23 cellular contexts compared by ENCODE assay signal in genomic region chr1:37628026-37628556, GRCh38. TPM values are rescaled to one million over a fixed set of nuclear protein-coding genes. Genes with fewer than 3 reads are reported as not detected.
"Had no signal": no experiment of that assay in that cellular context is flagged by ENCODE, and none has a peak within 500 bp of the region (broad histone marks: within the 10 kb centered on the region; RNA-seq: fewer than 3 reads in every experiment).

No MANE protein-coding gene starts in this region.

- H3K4me1 ChIP-seq: ascending aorta, colonic mucosa, lower lobe of right lung, pancreas, spleen, upper lobe of right lung had no signal

- H3K9me3 Mint-ChIP-seq: central memory CD8-positive, alpha-beta T cell; endodermal cell; stimulated activated naive B cell treated with anti-CD40 and anti-IgM and Interleukin-4, amounts not matched to agents 10 μg/mL and 1 μg/mL and 100 μg/mL, for 72 hours; T-helper 2 cell treated with Interferon-gamma antibody and Interleukin-4, amounts not matched to agents 5 μg/mL and 100 μg/mL, for 36 hours had no signal

- H3K27ac ChIP-seq: ascending aorta, colonic mucosa, epithelial cell of prostate, lower lobe of right lung, neutrophil, pancreas, spleen, upper lobe of right lung had no signal

- H3K4me1 Mint-ChIP-seq: endodermal cell had no signal

- DNase-seq: activated CD4-positive, alpha-beta T cell treated with anti-CD3 and anti-CD28 coated beads, Interleukin-2, amount 50 U/mL, for 1 hour; activated CD4-positive, CD25-positive, alpha-beta regulatory T cell treated with anti-CD3 and anti-CD28 coated beads, Interleukin-2, amount 50 U/mL, for 72 hours; activated CD8-positive, alpha-beta memory T cell treated with anti-CD3 and anti-CD28 coated beads for 24 hours; activated CD8-positive, alpha-beta memory T cell treated with anti-CD3 and anti-CD28 coated beads, Interleukin-2, amount 50 U/mL, for 48 hours; activated effector memory CD4-positive, alpha-beta T cell treated with Interleukin-2 at 50 U/mL for 16 hours; activated naive CD4-positive, alpha-beta T cell treated with anti-CD3 and anti-CD28 coated beads, Interleukin-2, amount 50 U/mL, for 16 hours; activated T-cell treated with anti-CD3 and anti-CD28 coated beads, Interleukin-2, amount 50 U/mL, for 48 hours; colonic mucosa; endodermal cell; foreskin fibroblast; left cardiac atrium; lower lobe of right lung; naive thymus-derived CD8-positive, alpha-beta T cell; pancreas; spleen; stimulated activated naive B cell treated with anti-CD40 and anti-IgM and Interleukin-4, amounts not matched to agents 10 μg/mL and 1 μg/mL and 100 μg/mL, for 72 hours; upper lobe of right lung had no signal

- H3K36me3 Mint-ChIP-seq: stimulated activated naive B cell treated with anti-CD40 and anti-IgM and Interleukin-4, amounts not matched to agents 10 μg/mL and 1 μg/mL and 100 μg/mL, for 72 hours had no signal

- H3K9me3 ChIP-seq: ascending aorta, colonic mucosa, lower lobe of right lung, neutrophil, pancreas, spleen, upper lobe of right lung had no signal

- FAIRE-seq: pancreas had no signal

- H3K4me3 ChIP-seq: ascending aorta, colonic mucosa, lower lobe of right lung, pancreas, spleen, upper lobe of right lung had no signal

- H3K27ac Mint-ChIP-seq: endodermal cell; stimulated activated naive B cell treated with anti-CD40 and anti-IgM and Interleukin-4, amounts not matched to agents 10 μg/mL and 1 μg/mL and 100 μg/mL, for 72 hours; T-helper 2 cell treated with Interferon-gamma antibody and Interleukin-4, amounts not matched to agents 5 μg/mL and 100 μg/mL, for 36 hours had no signal

- ATAC-seq: left cardiac atrium; lower lobe of right lung; naive thymus-derived CD8-positive, alpha-beta T cell; pancreas; stimulated activated naive B cell treated with anti-CD40 and anti-IgM and Interleukin-4, amounts not matched to agents 10 μg/mL and 1 μg/mL and 100 μg/mL, for 72 hours; upper lobe of right lung had no signal

- H3K36me3 ChIP-seq: ascending aorta, colonic mucosa, lower lobe of right lung, neutrophil, pancreas, spleen, upper lobe of right lung had no signal

- H3K4me3 Mint-ChIP-seq: central memory CD8-positive, alpha-beta T cell; endodermal cell; naive thymus-derived CD8-positive, alpha-beta T cell; stimulated activated naive B cell treated with anti-CD40 and anti-IgM and Interleukin-4, amounts not matched to agents 10 μg/mL and 1 μg/mL and 100 μg/mL, for 72 hours; T-helper 2 cell treated with Interferon-gamma antibody and Interleukin-4, amounts not matched to agents 5 μg/mL and 100 μg/mL, for 36 hours had no signal

RNA-seq across cellular contexts. Expression of gene RSPO1, which starts 6.6 kb away (rescaled TPM):
- total RNA-seq: ascending aorta; endodermal cell; glomerular endothelial cell; naive thymus-derived CD8-positive, alpha-beta T cell had no signal
